Comparison of ENCODE assay signal across 8 cellular contexts in the genomic region with DNA sequence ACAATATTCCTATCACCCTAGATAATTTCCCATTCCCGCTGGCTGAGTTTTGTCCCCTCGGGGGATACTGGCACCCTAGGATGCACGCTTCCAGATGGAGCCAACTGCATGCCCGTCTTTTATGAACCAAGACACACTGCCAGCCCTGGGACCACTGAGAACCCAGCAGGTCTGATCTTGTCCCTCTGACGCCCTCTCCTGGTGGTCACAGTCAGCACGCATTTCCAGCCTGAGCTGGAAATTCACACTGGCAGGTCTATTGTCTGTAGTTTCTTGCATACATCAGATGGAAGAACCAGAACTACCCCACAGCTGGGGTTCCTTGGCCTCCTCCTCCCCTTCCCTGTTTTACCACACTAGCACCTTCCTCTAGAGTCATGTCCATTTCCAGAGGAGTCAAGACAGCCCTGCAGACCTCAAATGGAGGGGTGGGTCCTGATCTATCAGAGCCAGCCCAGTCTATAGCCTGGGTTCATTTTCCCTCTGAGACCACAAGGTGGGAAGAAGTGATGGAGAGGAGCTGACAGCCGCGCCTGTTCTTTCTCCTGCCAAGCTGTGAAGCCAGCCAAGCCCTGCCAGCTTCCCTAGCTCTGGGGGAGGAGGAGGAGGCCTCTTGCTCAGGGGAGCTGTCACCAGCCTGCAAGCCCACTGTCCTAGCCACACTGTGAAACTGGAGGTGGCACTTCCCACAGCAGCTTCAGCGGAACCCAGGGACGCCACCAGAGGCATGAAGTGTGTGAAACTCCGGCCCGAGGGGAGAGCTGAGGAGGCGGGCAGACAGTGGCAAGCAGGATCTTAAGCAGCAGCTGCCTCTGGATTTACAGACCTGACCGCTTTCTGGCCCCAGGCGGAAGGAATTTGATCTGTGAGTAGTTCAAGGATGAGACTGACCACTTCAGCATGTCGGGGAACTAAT. TPM values are rescaled to one million over a fixed set of nuclear protein-coding genes. Genes with fewer than 3 reads are reported as not detected.
DNase-seq lines count a peak whose midpoint lies in the region; ATAC-seq and TF ChIP-seq lines count a peak whose summit lies in the region.

No MANE protein-coding gene starts in this region.

- POLR2A ChIA-PET in naive thymus-derived CD4-positive, alpha-beta T cell (lab: Charles Lee): interaction anchor here (0.5 to 1.5 kb wide), 3 partner anchors 9 to 123 kb away, joined by 3 to 6 read pairs (median 6); no protein-coding TSS in a partner anchor

- CTCF ChIA-PET in naive thymus-derived CD4-positive, alpha-beta T cell (lab: Charles Lee): interaction anchor here (0.5 to 3.2 kb wide), 19 partner anchors 14 to 379 kb away, joined by 3 to 27 read pairs (median 4); no protein-coding TSS in a partner anchor

- H3K4me3 Mint-ChIP-seq in HFFc6: no peak overlapping the region
- no peak overlapping the region for H3K4me3 Mint-ChIP-seq in naive thymus-derived CD4-positive, alpha-beta T cell
- H3K4me3 Mint-ChIP-seq in stimulated activated memory B cell treated with anti-CD40 and anti-IgM and Interleukin-4, amounts not matched to agents 10 μg/mL and 1 μg/mL and 100 μg/mL, for 72 hours: no peak overlapping the region

- H3K27ac ChIP-seq in naive thymus-derived CD4-positive, alpha-beta T cell (ENCODE audit: low read depth, low read length): no peak overlapping the region

- H3K9me3 ChIP-seq in BE2C (no peaks in the 10 kb centered on the region), NT2/D1 (ENCODE audit: insufficient read depth, low read length) (no peaks in the 10 kb centered on the region)
- no peaks in the 10 kb centered on the region for H3K9me3 ChIP-seq in naive thymus-derived CD4-positive, alpha-beta T cell (ENCODE audit: control insufficient read depth in 2 of 3, low read length in 3 of 3)

- H3K36me3 Mint-ChIP-seq in HFFc6 (ENCODE audit: low read depth): peaks cover 5% of the 10 kb centered on the region; the same call in 1 of the 2 replicates
- no peaks in the 10 kb centered on the region for H3K36me3 Mint-ChIP-seq in naive thymus-derived CD4-positive, alpha-beta T cell
- no peaks in the 10 kb centered on the region for H3K36me3 Mint-ChIP-seq in stimulated activated memory B cell treated with anti-CD40 and anti-IgM and Interleukin-4, amounts not matched to agents 10 μg/mL and 1 μg/mL and 100 μg/mL, for 72 hours

- H3K9ac ChIP-seq in NT2/D1 (ENCODE audit: insufficient read length, low read depth): no peak overlapping the region

- H3K27ac Mint-ChIP-seq in HFFc6: no peak overlapping the region; the same call in 1 of the 2 replicates
- H3K27ac Mint-ChIP-seq in naive thymus-derived CD4-positive, alpha-beta T cell: peak overlapping the region in 4 of 9 donors; percentile 18 to 74 (median 28)
- no peak overlapping the region for H3K27ac Mint-ChIP-seq in stimulated activated memory B cell treated with anti-CD40 and anti-IgM and Interleukin-4, amounts not matched to agents 10 μg/mL and 1 μg/mL and 100 μg/mL, for 72 hours

- H3K27me3 Mint-ChIP-seq in HFFc6 (ENCODE audit: insufficient read depth): peaks cover 2% of the 10 kb centered on the region
- peaks cover 0 to 6% (median 0%) of the 10 kb centered on the region in 5 donors for H3K27me3 Mint-ChIP-seq in naive thymus-derived CD4-positive, alpha-beta T cell
- H3K27me3 Mint-ChIP-seq in stimulated activated memory B cell treated with anti-CD40 and anti-IgM and Interleukin-4, amounts not matched to agents 10 μg/mL and 1 μg/mL and 100 μg/mL, for 72 hours: peaks cover 19% of the 10 kb centered on the region

- H3K27me3 ChIP-seq in BE2C (no peaks in the 10 kb centered on the region), NT2/D1 (ENCODE audit: insufficient read depth, insufficient read length) (no peaks in the 10 kb centered on the region)
- H3K27me3 ChIP-seq in naive thymus-derived CD4-positive, alpha-beta T cell (ENCODE audit: control insufficient read depth in 2 of 2, insufficient read depth in 2 of 2, low read length in 2 of 2): no peaks in the 10 kb centered on the region

- TF ChIP-seq CTCF in BE2C (IDR thresholded peaks at IDR 0.05; ENCODE audit: low read depth, low read length) (peak; percentile 95), HFFc6 (IDR thresholded peaks at IDR 0.05) (peak; percentile 87)

- DNase-seq in BE2C (peak; percentile 90), HFFc6 (peak; percentile 55), NT2/D1 (ENCODE audit: low read depth, low spot score) (peak; percentile 59), erythroblast (lab: John Stamatoyannopoulos, UW) (peak; percentile 73 to 81), NCI-H128 (lab: John Stamatoyannopoulos, UW; ENCODE audit: unreplicated experiment) (no peak)
- DNase-seq in activated CD8-positive, alpha-beta memory T cell treated with anti-CD3 and anti-CD28 coated beads, Interleukin-2, amount 50 U/mL, for 4 hours: peak; percentile 73
- peak; percentile 37 to 78 (median 67) for DNase-seq in naive thymus-derived CD4-positive, alpha-beta T cell

- no peak for TF ChIP-seq POLR2A in erythroblast (IDR thresholded peaks at IDR 0.05; ENCODE audit: low read length)

- H3K4me3 ChIP-seq in BE2C (ENCODE audit: low read depth, low read length) (no peak overlapping the region), NT2/D1 (ENCODE audit: insufficient read length, low read depth) (no peak overlapping the region)
- no peak overlapping the region for H3K4me3 ChIP-seq in naive thymus-derived CD4-positive, alpha-beta T cell (ENCODE audit: low read length)

- peak; percentile 80 for ATAC-seq in naive thymus-derived CD4-positive, alpha-beta T cell
- ATAC-seq in stimulated activated memory B cell treated with anti-CD40 and anti-IgM and Interleukin-4, amounts not matched to agents 10 μg/mL and 1 μg/mL and 100 μg/mL, for 72 hours: peak; percentile 43

- peaks cover 38% of the 10 kb centered on the region for H3K4me1 ChIP-seq in BE2C
- H3K4me1 ChIP-seq in NT2/D1 (ENCODE audit: insufficient read depth, insufficient read length): peaks cover 9% of the 10 kb centered on the region
- peaks cover 14 to 25% of the 10 kb centered on the region in 2 donors for H3K4me1 ChIP-seq in naive thymus-derived CD4-positive, alpha-beta T cell (ENCODE audit: control insufficient read depth in 2 of 2, insufficient read depth in 2 of 2, low read length in 2 of 2)

- H3K36me3 ChIP-seq in BE2C (peaks cover 29% of the 10 kb centered on the region), NT2/D1 (ENCODE audit: insufficient read depth, insufficient read length, low read length) (peaks cover 23% of the 10 kb centered on the region)
- no peaks in the 10 kb centered on the region for H3K36me3 ChIP-seq in naive thymus-derived CD4-positive, alpha-beta T cell (ENCODE audit: control insufficient read depth in 2 of 3, insufficient read depth in 3 of 3, low read length in 3 of 3)

- H3K9me3 Mint-ChIP-seq in HFFc6: no peaks in the 10 kb centered on the region
- H3K9me3 Mint-ChIP-seq in naive thymus-derived CD4-positive, alpha-beta T cell: no peaks in the 10 kb centered on the region
- no peaks in the 10 kb centered on the region for H3K9me3 Mint-ChIP-seq in stimulated activated memory B cell treated with anti-CD40 and anti-IgM and Interleukin-4, amounts not matched to agents 10 μg/mL and 1 μg/mL and 100 μg/mL, for 72 hours

- intact Hi-C loops in naive thymus-derived CD4-positive, alpha-beta T cell (cut with micrococcal nuclease): loop anchor here (1.0 to 2.0 kb wide), 4 partner anchors 39 to 158 kb away; partner anchors contain the start of gene ST6GALNAC1 (in 1 of the 2)

- H3K4me1 Mint-ChIP-seq in HFFc6 (ENCODE audit: low read depth): peaks cover 5% of the 10 kb centered on the region; the same call in 1 of the 2 replicates
- peaks cover 0 to 12% (median 5%) of the 10 kb centered on the region in 7 donors for H3K4me1 Mint-ChIP-seq in naive thymus-derived CD4-positive, alpha-beta T cell
- H3K4me1 Mint-ChIP-seq in stimulated activated memory B cell treated with anti-CD40 and anti-IgM and Interleukin-4, amounts not matched to agents 10 μg/mL and 1 μg/mL and 100 μg/mL, for 72 hours: no peaks in the 10 kb centered on the region

RNA-seq across cellular contexts. Expression of gene MXRA7, which starts 29.3 kb away (rescaled TPM):
- 240 TPM for polyA plus RNA-seq in BE2C (2012; ENCODE audit: insufficient read depth, insufficient read length, low read depth)
- 100 to 1,000 TPM; 180 to 259 (median 192) TPM for total RNA-seq in HFFc6 (2021; fragmentation: NEBNext Ultra II Directional; extraction: Animal tissue kit (Norgen Biotek cat#: 25700))
- total RNA-seq in naive thymus-derived CD4-positive, alpha-beta T cell: 1 to 10 TPM; 2.1 to 7.5 (median 2.8) TPM
- polyA plus RNA-seq in naive thymus-derived CD4-positive, alpha-beta T cell: 1 to 10 TPM; 1.8 to 2.7 TPM

RNA-seq across cellular contexts. Expression of gene ST6GALNAC1, which starts 37.9 kb away (rescaled TPM):
- polyA plus RNA-seq in BE2C (2012; ENCODE audit: insufficient read depth, insufficient read length, low read depth): 1.4 TPM
- total RNA-seq in HFFc6 (2021; fragmentation: NEBNext Ultra II Directional; extraction: Animal tissue kit (Norgen Biotek cat#: 25700)): not detected
- 1 to 10 TPM; 1.4 to 5.8 (median 2.0) TPM for total RNA-seq in naive thymus-derived CD4-positive, alpha-beta T cell
- polyA plus RNA-seq in naive thymus-derived CD4-positive, alpha-beta T cell: 10 to 100 TPM; 10.3 to 20.7 TPM

RNA-seq across cellular contexts. Expression of gene JMJD6, which starts 44.9 kb away (rescaled TPM):
- 93.3 TPM for polyA plus RNA-seq in BE2C (2012; ENCODE audit: insufficient read depth, insufficient read length, low read depth)
- total RNA-seq in HFFc6 (2021; fragmentation: NEBNext Ultra II Directional; extraction: Animal tissue kit (Norgen Biotek cat#: 25700)): 10 to 100 TPM; 32.9 to 44.3 (median 37.3) TPM
- 100 to 1,000 TPM in 2 of 5 experiments, 10 to 100 TPM in 3; 39.9 to 132 (median 58.3) TPM for total RNA-seq in naive thymus-derived CD4-positive, alpha-beta T cell
- polyA plus RNA-seq in naive thymus-derived CD4-positive, alpha-beta T cell: 10 to 100 TPM; 18.5 to 44.3 TPM

RNA-seq across cellular contexts. Expression of gene METTL23, which starts 45.2 kb away (rescaled TPM):
- polyA plus RNA-seq in BE2C (2012; ENCODE audit: insufficient read depth, insufficient read length, low read depth): 18.0 TPM
- 10 to 100 TPM; 30.1 to 32.8 (median 31.1) TPM for total RNA-seq in HFFc6 (2021; fragmentation: NEBNext Ultra II Directional; extraction: Animal tissue kit (Norgen Biotek cat#: 25700))
- total RNA-seq in naive thymus-derived CD4-positive, alpha-beta T cell: 10 to 100 TPM; 39.6 to 74.0 (median 44.2) TPM
- 100 to 1,000 TPM; 147 to 152 TPM for polyA plus RNA-seq in naive thymus-derived CD4-positive, alpha-beta T cell

RNA-seq across cellular contexts. Expression of gene SRSF2, which starts 55.7 kb away (rescaled TPM):
- 297 TPM for polyA plus RNA-seq in BE2C (2012; ENCODE audit: insufficient read depth, insufficient read length, low read depth)
- total RNA-seq in HFFc6 (2021; fragmentation: NEBNext Ultra II Directional; extraction: Animal tissue kit (Norgen Biotek cat#: 25700)): 100 to 1,000 TPM; 179 to 220 (median 215) TPM
- 100 to 1,000 TPM; 327 to 363 (median 351) TPM for total RNA-seq in naive thymus-derived CD4-positive, alpha-beta T cell
- polyA plus RNA-seq in naive thymus-derived CD4-positive, alpha-beta T cell: 100 to 1,000 TPM; 104 to 126 TPM

Comparison
In these comparisons a context has a peak if more than half of its experiments do, and no peak if none do; other contexts are left out.
1. RNA of gene MXRA7, which starts 29.3 kb away (total RNA-seq): 180 to 259 TPM in HFFc6; 2.1 to 7.5 TPM in naive thymus-derived CD4-positive, alpha-beta T cell; every median in the first group is over 10 times any median in the second.